Comparison of ENCODE assay signal across 1 cellular context in the genomic region with DNA sequence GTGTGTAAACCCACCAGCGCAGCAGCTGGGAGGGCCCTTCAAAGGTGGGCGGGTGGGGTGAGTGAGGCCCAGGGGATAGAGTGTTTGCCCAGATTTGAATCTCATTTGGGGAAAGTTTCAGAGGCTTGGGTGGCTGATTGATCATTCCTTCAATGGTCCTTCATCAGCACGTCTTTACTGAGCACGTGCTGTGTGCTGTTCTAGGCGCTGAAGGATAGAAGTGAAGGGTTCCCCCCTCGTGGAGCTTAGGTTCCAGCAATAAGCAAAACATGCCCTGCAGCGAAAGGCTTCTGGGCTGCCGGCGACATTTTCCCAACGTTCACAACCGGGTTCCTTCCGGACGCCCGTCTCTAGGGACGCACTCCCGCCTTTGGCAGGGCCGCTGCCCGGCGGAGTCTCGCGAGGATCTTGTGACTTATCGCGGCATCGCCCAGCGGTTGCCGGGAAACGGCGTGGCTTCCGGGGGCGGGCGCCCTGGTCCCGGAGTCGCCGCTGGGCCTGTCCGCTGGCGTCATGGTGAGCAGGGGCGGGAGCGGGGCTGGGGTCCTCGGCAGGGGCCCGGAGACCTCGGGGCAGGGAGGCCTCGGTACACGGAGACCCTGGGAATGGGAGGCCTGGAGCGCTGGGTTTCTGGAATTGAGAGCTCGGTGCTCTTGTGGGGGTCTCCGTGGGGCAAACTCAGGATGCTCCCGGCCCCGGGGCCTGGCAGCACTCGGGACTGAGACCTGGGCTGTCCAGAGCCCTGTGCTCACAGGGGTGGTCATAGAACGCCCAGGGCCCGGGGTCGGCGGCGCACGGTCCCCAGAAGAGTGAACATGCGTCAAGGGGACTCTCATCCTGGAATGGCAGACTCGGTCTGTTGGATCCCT.
A peak's percentile ranks its signal among the peaks of the same experiment; 100 is the strongest.
TF ChIP-seq lines count a peak whose summit lies in the region.

No MANE protein-coding gene starts in this region.

TF ChIP-seq in HEK293, 187 proteins besides CTCF, POLR2A, EP300 and RAD21 (continued from another document and continues in another):
- TF ChIP-seq, protein P1, sequence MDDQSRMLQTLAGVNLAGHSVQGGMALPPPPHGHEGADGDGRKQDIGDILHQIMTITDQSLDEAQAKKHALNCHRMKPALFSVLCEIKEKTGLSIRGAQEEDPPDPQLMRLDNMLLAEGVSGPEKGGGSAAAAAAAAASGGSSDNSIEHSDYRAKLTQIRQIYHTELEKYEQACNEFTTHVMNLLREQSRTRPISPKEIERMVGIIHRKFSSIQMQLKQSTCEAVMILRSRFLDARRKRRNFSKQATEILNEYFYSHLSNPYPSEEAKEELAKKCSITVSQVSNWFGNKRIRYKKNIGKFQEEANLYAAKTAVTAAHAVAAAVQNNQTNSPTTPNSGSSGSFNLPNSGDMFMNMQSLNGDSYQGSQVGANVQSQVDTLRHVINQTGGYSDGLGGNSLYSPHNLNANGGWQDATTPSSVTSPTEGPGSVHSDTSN (CRISPR knock-in tag; IDR thresholded peaks at IDR 0.05) = no peak
- TF ChIP-seq, protein P2, sequence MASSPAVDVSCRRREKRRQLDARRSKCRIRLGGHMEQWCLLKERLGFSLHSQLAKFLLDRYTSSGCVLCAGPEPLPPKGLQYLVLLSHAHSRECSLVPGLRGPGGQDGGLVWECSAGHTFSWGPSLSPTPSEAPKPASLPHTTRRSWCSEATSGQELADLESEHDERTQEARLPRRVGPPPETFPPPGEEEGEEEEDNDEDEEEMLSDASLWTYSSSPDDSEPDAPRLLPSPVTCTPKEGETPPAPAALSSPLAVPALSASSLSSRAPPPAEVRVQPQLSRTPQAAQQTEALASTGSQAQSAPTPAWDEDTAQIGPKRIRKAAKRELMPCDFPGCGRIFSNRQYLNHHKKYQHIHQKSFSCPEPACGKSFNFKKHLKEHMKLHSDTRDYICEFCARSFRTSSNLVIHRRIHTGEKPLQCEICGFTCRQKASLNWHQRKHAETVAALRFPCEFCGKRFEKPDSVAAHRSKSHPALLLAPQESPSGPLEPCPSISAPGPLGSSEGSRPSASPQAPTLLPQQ (tag by site-specific recombination; IDR thresholded peaks at IDR 0.05) = peak; percentile 73
- TF ChIP-seq ZNF341 (tag by site-specific recombination; IDR thresholded peaks at IDR 0.05; ENCODE audit: low read depth) (peak; percentile 81), ZNF416 (tag by site-specific recombination; IDR thresholded peaks at IDR 0.05) (no peak), ZNF426 (tag by site-specific recombination; IDR thresholded peaks at IDR 0.05) (no peak), ZNF146 (tag by site-specific recombination; IDR thresholded peaks at IDR 0.05) (no peak), ZNF521 (tag by site-specific recombination; IDR thresholded peaks at IDR 0.05) (no peak), ZNF423 (tag by site-specific recombination; IDR thresholded peaks at IDR 0.05) (0 out of 2 replicates have a peak, but pooled peaks have one; percentile 44), ZBTB7A (tag by site-specific recombination; IDR thresholded peaks at IDR 0.05; ENCODE audit: low read depth) (no peak), ZNF132 (tag by site-specific recombination; IDR thresholded peaks at IDR 0.05; ENCODE audit: borderline replicate concordance) (no peak), ZNF10 (tag by site-specific recombination; IDR thresholded peaks at IDR 0.05) (no peak), ZNF155 (tag by site-specific recombination; IDR thresholded peaks at IDR 0.05) (no peak), ZNF404 (tag by site-specific recombination; IDR thresholded peaks at IDR 0.05) (no peak), ZSCAN16 (tag by site-specific recombination; IDR thresholded peaks at IDR 0.05) (no peak), ZNF777 (tag by site-specific recombination; IDR thresholded peaks at IDR 0.05; ENCODE audit: borderline replicate concordance) (no peak), ZNF324 (tag by site-specific recombination; IDR thresholded peaks at IDR 0.05) (0 out of 2 replicates have a peak, but pooled peaks have one; percentile 17), RBAK (tag by site-specific recombination; IDR thresholded peaks at IDR 0.05) (no peak), ZNF510 (tag by site-specific recombination; IDR thresholded peaks at IDR 0.05; ENCODE audit: insufficient replicate concordance) (no peak), ZFHX2 (tag by site-specific recombination; conservative IDR thresholded peaks at IDR 0.05) (peak; percentile 60), ZNF48 (tag by site-specific recombination; IDR thresholded peaks at IDR 0.05) (no peak), ZNF211 (tag by site-specific recombination; IDR thresholded peaks at IDR 0.05; ENCODE audit: low read depth) (no peak), ZNF707 (tag by site-specific recombination; IDR thresholded peaks at IDR 0.05) (no peak), ZNF670 (tag by site-specific recombination; IDR thresholded peaks at IDR 0.05; ENCODE audit: low read depth) (no peak), ZNF843 (tag by site-specific recombination; IDR thresholded peaks at IDR 0.05) (no peak), ZNF335 (tag by site-specific recombination; conservative IDR thresholded peaks at IDR 0.05) (peak; percentile 78), BCL11A (tag by site-specific recombination; IDR thresholded peaks at IDR 0.05; ENCODE audit: low read depth) (no peak), ZNF624 (tag by site-specific recombination; IDR thresholded peaks at IDR 0.05) (no peak), ZNF223 (tag by site-specific recombination; IDR thresholded peaks at IDR 0.05) (no peak), ZNF548 (tag by site-specific recombination; IDR thresholded peaks at IDR 0.05) (no peak), ZNF302 (tag by site-specific recombination; IDR thresholded peaks at IDR 0.05; ENCODE audit: low read depth) (no peak), ZNF174 (tag by site-specific recombination; IDR thresholded peaks at IDR 0.05) (no peak), ZNF677 (tag by site-specific recombination; IDR thresholded peaks at IDR 0.05) (no peak), SCRT1 (tag by site-specific recombination; IDR thresholded peaks at IDR 0.05; ENCODE audit: borderline replicate concordance) (no peak), ZNF776 (tag by site-specific recombination; IDR thresholded peaks at IDR 0.05; ENCODE audit: borderline replicate concordance) (no peak), ZNF571 (tag by site-specific recombination; IDR thresholded peaks at IDR 0.05) (no peak), GLI2 (tag by site-specific recombination; IDR thresholded peaks at IDR 0.05; ENCODE audit: borderline replicate concordance, low read depth) (no peak), ZNF2 (tag by site-specific recombination; IDR thresholded peaks at IDR 0.05) (no peak), MYNN (tag by site-specific recombination; IDR thresholded peaks at IDR 0.05; ENCODE audit: borderline replicate concordance) (no peak), SALL2 (tag by site-specific recombination; IDR thresholded peaks at IDR 0.05; ENCODE audit: borderline replicate concordance) (no peak), ZEB2 (tag by site-specific recombination; IDR thresholded peaks at IDR 0.05) (peak; percentile 56; the same call in 1 of the 2 replicates), ZNF24 (tag by site-specific recombination; IDR thresholded peaks at IDR 0.05) (no peak), ZNF610 (tag by site-specific recombination; IDR thresholded peaks at IDR 0.05; ENCODE audit: borderline replicate concordance) (no peak), SETDB1 (IDR thresholded peaks at IDR 0.05; ENCODE audit: insufficient read length, low read length) (no peak), ZNF175 (tag by site-specific recombination; IDR thresholded peaks at IDR 0.05) (no peak), ZXDB (tag by site-specific recombination; IDR thresholded peaks at IDR 0.05) (peak; percentile 90), SCRT2 (tag by site-specific recombination; IDR thresholded peaks at IDR 0.05) (no peak), GLI4 (tag by site-specific recombination; IDR thresholded peaks at IDR 0.05) (no peak), ZBTB48 (tag by site-specific recombination; IDR thresholded peaks at IDR 0.05) (no peak; the same call in none of the 2 replicates), IKZF3 (tag by site-specific recombination; IDR thresholded peaks at IDR 0.05) (peak; percentile 75), ZNF19 (tag by site-specific recombination; IDR thresholded peaks at IDR 0.05; ENCODE audit: low read depth) (no peak), ZNF530 (tag by site-specific recombination; IDR thresholded peaks at IDR 0.05; ENCODE audit: low read depth) (no peak)
- TF ChIP-seq, protein P3, sequence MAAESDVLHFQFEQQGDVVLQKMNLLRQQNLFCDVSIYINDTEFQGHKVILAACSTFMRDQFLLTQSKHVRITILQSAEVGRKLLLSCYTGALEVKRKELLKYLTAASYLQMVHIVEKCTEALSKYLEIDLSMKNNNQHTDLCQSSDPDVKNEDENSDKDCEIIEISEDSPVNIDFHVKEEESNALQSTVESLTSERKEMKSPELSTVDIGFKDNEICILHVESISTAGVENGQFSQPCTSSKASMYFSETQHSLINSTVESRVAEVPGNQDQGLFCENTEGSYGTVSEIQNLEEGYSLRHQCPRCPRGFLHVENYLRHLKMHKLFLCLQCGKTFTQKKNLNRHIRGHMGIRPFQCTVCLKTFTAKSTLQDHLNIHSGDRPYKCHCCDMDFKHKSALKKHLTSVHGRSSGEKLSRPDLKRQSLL (tag by site-specific recombination; IDR thresholded peaks at IDR 0.05) = no peak
- TF ChIP-seq, protein P4, sequence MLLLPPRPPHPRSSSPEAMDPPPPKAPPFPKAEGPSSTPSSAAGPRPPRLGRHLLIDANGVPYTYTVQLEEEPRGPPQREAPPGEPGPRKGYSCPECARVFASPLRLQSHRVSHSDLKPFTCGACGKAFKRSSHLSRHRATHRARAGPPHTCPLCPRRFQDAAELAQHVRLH (tag by site-specific recombination; IDR thresholded peaks at IDR 0.05) = no peak
- TF ChIP-seq, protein P5, sequence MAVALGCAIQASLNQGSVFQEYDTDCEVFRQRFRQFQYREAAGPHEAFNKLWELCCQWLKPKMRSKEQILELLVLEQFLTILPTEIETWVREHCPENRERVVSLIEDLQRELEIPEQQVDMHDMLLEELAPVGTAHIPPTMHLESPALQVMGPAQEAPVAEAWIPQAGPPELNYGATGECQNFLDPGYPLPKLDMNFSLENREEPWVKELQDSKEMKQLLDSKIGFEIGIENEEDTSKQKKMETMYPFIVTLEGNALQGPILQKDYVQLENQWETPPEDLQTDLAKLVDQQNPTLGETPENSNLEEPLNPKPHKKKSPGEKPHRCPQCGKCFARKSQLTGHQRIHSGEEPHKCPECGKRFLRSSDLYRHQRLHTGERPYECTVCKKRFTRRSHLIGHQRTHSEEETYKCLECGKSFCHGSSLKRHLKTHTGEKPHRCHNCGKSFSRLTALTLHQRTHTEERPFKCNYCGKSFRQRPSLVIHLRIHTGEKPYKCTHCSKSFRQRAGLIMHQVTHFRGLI (tag by site-specific recombination; IDR thresholded peaks at IDR 0.05) = no peak
- TF ChIP-seq, protein P6, sequence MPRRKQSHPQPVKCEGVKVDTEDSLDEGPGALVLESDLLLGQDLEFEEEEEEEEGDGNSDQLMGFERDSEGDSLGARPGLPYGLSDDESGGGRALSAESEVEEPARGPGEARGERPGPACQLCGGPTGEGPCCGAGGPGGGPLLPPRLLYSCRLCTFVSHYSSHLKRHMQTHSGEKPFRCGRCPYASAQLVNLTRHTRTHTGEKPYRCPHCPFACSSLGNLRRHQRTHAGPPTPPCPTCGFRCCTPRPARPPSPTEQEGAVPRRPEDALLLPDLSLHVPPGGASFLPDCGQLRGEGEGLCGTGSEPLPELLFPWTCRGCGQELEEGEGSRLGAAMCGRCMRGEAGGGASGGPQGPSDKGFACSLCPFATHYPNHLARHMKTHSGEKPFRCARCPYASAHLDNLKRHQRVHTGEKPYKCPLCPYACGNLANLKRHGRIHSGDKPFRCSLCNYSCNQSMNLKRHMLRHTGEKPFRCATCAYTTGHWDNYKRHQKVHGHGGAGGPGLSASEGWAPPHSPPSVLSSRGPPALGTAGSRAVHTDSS (tag by site-specific recombination; IDR thresholded peaks at IDR 0.05) = no peak
- TF ChIP-seq, protein P7, sequence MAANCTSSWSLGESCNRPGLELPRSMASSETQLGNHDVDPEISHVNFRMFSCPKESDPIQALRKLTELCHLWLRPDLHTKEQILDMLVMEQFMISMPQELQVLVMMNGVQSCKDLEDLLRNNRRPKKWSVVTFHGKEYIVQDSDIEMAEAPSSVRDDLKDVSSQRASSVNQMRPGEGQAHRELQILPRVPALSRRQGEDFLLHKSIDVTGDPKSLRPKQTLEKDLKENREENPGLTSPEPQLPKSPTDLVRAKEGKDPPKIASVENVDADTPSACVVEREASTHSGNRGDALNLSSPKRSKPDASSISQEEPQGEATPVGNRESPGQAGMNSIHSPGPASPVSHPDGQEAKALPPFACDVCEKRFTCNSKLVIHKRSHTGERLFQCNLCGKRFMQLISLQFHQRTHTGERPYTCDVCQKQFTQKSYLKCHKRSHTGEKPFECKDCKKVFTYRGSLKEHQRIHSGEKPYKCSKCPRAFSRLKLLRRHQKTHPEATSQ (tag by site-specific recombination; IDR thresholded peaks at IDR 0.05) = no peak
- TF ChIP-seq, protein P8, sequence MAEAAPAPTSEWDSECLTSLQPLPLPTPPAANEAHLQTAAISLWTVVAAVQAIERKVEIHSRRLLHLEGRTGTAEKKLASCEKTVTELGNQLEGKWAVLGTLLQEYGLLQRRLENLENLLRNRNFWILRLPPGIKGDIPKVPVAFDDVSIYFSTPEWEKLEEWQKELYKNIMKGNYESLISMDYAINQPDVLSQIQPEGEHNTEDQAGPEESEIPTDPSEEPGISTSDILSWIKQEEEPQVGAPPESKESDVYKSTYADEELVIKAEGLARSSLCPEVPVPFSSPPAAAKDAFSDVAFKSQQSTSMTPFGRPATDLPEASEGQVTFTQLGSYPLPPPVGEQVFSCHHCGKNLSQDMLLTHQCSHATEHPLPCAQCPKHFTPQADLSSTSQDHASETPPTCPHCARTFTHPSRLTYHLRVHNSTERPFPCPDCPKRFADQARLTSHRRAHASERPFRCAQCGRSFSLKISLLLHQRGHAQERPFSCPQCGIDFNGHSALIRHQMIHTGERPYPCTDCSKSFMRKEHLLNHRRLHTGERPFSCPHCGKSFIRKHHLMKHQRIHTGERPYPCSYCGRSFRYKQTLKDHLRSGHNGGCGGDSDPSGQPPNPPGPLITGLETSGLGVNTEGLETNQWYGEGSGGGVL (tag by site-specific recombination; IDR thresholded peaks at IDR 0.05) = peak; percentile 67
- TF ChIP-seq, protein P9, sequence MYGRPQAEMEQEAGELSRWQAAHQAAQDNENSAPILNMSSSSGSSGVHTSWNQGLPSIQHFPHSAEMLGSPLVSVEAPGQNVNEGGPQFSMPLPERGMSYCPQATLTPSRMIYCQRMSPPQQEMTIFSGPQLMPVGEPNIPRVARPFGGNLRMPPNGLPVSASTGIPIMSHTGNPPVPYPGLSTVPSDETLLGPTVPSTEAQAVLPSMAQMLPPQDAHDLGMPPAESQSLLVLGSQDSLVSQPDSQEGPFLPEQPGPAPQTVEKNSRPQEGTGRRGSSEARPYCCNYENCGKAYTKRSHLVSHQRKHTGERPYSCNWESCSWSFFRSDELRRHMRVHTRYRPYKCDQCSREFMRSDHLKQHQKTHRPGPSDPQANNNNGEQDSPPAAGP (tag by site-specific recombination; IDR thresholded peaks at IDR 0.05) = no peak
